In genomic region chr10:3113343-3113720, GRCh38 we compare ENCODE assay signal across 33 cellular contexts.
"Had no signal": no experiment of that assay in that cellular context is flagged by ENCODE, and none has a peak within 500 bp of the region (broad histone marks: within the 10 kb centered on the region; RNA-seq: fewer than 3 reads in every experiment).

No MANE protein-coding gene starts in this region.

- H3K9ac ChIP-seq: KMS-11 had no signal

- H3K4me3 ChIP-seq: Peyer's patch had no signal

- H3K27me3 ChIP-seq: brain microvascular endothelial cell, Peyer's patch had no signal

- ATAC-seq: activated CD4-positive, alpha-beta T cell treated with anti-CD3 and anti-CD28 coated beads for 36 hours; activated CD4-positive, CD25-positive, alpha-beta regulatory T cell treated with anti-CD3 and anti-CD28 coated beads, Interleukin-2, amount 50 U/mL, for 24 hours; activated CD8-positive, alpha-beta memory T cell treated with anti-CD3 and anti-CD28 coated beads, Interleukin-2, amount 10 ng/mL, durations not matched to agents 7 days and 5 days; activated naive CD4-positive, alpha-beta T cell treated with anti-CD3 and anti-CD28 coated beads, Interleukin-2, amount 50 U/mL, for 72 hours; PC-3 had no signal

- DNase-seq: activated CD4-positive, alpha-beta T cell treated with anti-CD3 and anti-CD28 coated beads for 36 hours; activated CD4-positive, alpha-beta T cell treated with anti-CD3 and anti-CD28 coated beads, Interleukin-2, amount 10 ng/mL, durations not matched to agents 7 days and 5 days; activated CD4-positive, alpha-beta T cell treated with anti-CD3 and anti-CD28 coated beads, Interleukin-2, amount 50 U/mL, for 48 hours; activated CD8-positive, alpha-beta memory T cell treated with anti-CD3 and anti-CD28 coated beads for 24 hours; activated CD8-positive, alpha-beta memory T cell treated with anti-CD3 and anti-CD28 coated beads, Interleukin-2, amount 10 ng/mL, durations not matched to agents 7 days and 5 days; activated CD8-positive, alpha-beta memory T cell treated with anti-CD3 and anti-CD28 coated beads, Interleukin-2, amount 50 U/mL, for 48 hours; activated gamma-delta T cell treated with Interleukin-2 at 50 U/mL for 16 hours; activated naive CD4-positive, alpha-beta T cell treated with anti-CD3 and anti-CD28 coated beads for 36 hours; activated T-cell treated with anti-CD3 and anti-CD28 coated beads, Interleukin-2, amount 50 U/mL, for 1 hour; amniotic stem cell; brain microvascular endothelial cell; MM.1S; NCI-H1092 treated with DMSO at 0.1 percent for 48 hours; NCI-H1417; NCI-H146; NCI-H187; NCI-H2029 treated with DMSO at 0.1 percent for 48 hours; NCI-H2107; NCI-H2171; NCI-H510A; NCI-H526; NCI-H748 treated with DMSO at 0.1 percent for 48 hours; NK-92 treated with Interleukin-12 subunit alpha and Interleukin-12 subunit beta, amount 100 ng/mL, for 24 hours; PC-3; Peyer's patch; Right ventricle myocardium superior; SW 1271; T-helper 1 cell; T1000 had no signal

- H3K9me3 ChIP-seq: Peyer's patch had no signal

- FAIRE-seq: TTC549 had no signal

- H3K27ac ChIP-seq: KMS-11, Peyer's patch had no signal

- H3K4me1 ChIP-seq: Peyer's patch had no signal

- H3K4me2 ChIP-seq: KMS-11 had no signal
